ENCODE assay signal across 19 cellular contexts in genomic region chr1:47660622-47661021, GRCh38.
"Had no signal": no experiment of that assay in that cellular context is flagged by ENCODE, and none has a peak within 500 bp of the region (broad histone marks: within the 10 kb centered on the region; RNA-seq: fewer than 3 reads in every experiment).

No MANE protein-coding gene starts in this region.

- H3K27ac ChIP-seq: brain microvascular endothelial cell, coronary artery, dorsolateral prefrontal cortex, left ventricle myocardium inferior, right atrium auricular region, spleen, suprapubic skin, transverse colon, VCaP had no signal

- H3K9me3 ChIP-seq: left ventricle myocardium inferior, right atrium auricular region, spleen, suprapubic skin, transverse colon had no signal

- DNase-seq: activated CD4-positive, alpha-beta T cell treated with anti-CD3 and anti-CD28 coated beads for 48 hours; activated CD4-positive, alpha-beta T cell treated with anti-CD3 and anti-CD28 coated beads, Interleukin-2, amount 50 U/mL, for 48 hours; activated gamma-delta T cell; activated naive CD4-positive, alpha-beta T cell treated with anti-CD3 and anti-CD28 coated beads, Interleukin-2, amount 10 ng/mL, durations not matched to agents 7 days and 5 days; activated T-cell treated with anti-CD3 and anti-CD28 coated beads, Interleukin-2, amount 50 U/mL, for 24 hours; amniotic stem cell; brain microvascular endothelial cell; dorsolateral prefrontal cortex; effector memory CD4-positive, alpha-beta T cell; left ventricle myocardium inferior; mesendoderm; stimulated activated naive CD4-positive, alpha-beta T cell; transverse colon had no signal

- H3K36me3 ChIP-seq: brain microvascular endothelial cell, left ventricle myocardium inferior, right atrium auricular region, spleen, suprapubic skin, transverse colon had no signal

- H3K4me3 ChIP-seq: coronary artery, dorsolateral prefrontal cortex, left ventricle myocardium inferior, lung, right atrium auricular region, spleen, suprapubic skin, transverse colon had no signal

- H3K4me1 ChIP-seq: right atrium auricular region, spleen, suprapubic skin, transverse colon had no signal

- H3K27me3 ChIP-seq: brain microvascular endothelial cell, right atrium auricular region, transverse colon had no signal
